1 cellular context compared by ENCODE assay signal in genomic region chr1:230157409-230158390, GRCh38.
TF ChIP-seq lines count a peak whose summit lies in the region.

No MANE protein-coding gene starts in this region.

TF ChIP-seq in K562, 482 proteins besides CTCF, POLR2A, EP300 and RAD21 (continued from another document):
- TF ChIP-seq ZBTB43 (CRISPR knock-in tag; IDR thresholded peaks at IDR 0.05): no peak
- 0 out of 2 replicates have a peak, but pooled peaks have one; percentile 41 for TF ChIP-seq VEZF1 (CRISPR knock-in tag; IDR thresholded peaks at IDR 0.05)
- TF ChIP-seq CXXC5 (CRISPR knock-in tag; IDR thresholded peaks at IDR 0.05): 0 out of 2 replicates have a peak, but pooled peaks have one; percentile 8
- TF ChIP-seq ZNF778 (CRISPR knock-in tag; IDR thresholded peaks at IDR 0.05): no peak
- peak in 1 of 3 experiments; percentile 38; a peak in 1 of 6 replicates for TF ChIP-seq ZBTB11 (CRISPR knock-in tag; IDR thresholded peaks at IDR 0.05)
- no peak for TF ChIP-seq ZHX1 (conservative IDR thresholded peaks at IDR 0.05; ENCODE audit: low read length)
- TF ChIP-seq ARID1B (IDR thresholded peaks at IDR 0.05): 0 out of 2 replicates have a peak, but pooled peaks have one; percentile 25
- no peak for TF ChIP-seq ZBTB49 (CRISPR knock-in tag; IDR thresholded peaks at IDR 0.05; ENCODE audit: borderline replicate concordance)
- TF ChIP-seq ARNT (IDR thresholded peaks at IDR 0.05): peak in 1 of 2 experiments; percentile 26; a peak in 1 of 4 replicates
- TF ChIP-seq HMBOX1 (IDR thresholded peaks at IDR 0.05): peak; percentile 52
- TF ChIP-seq MLLT1 (IDR thresholded peaks at IDR 0.05): 0 out of 4 replicates have a peak, but pooled peaks of 1 of the 2 experiments have one; percentile 6
- no peak for TF ChIP-seq LCOR (CRISPR knock-in tag; IDR thresholded peaks at IDR 0.05)
